Comparison of ENCODE assay signal across 2 cellular contexts in the genomic region with DNA sequence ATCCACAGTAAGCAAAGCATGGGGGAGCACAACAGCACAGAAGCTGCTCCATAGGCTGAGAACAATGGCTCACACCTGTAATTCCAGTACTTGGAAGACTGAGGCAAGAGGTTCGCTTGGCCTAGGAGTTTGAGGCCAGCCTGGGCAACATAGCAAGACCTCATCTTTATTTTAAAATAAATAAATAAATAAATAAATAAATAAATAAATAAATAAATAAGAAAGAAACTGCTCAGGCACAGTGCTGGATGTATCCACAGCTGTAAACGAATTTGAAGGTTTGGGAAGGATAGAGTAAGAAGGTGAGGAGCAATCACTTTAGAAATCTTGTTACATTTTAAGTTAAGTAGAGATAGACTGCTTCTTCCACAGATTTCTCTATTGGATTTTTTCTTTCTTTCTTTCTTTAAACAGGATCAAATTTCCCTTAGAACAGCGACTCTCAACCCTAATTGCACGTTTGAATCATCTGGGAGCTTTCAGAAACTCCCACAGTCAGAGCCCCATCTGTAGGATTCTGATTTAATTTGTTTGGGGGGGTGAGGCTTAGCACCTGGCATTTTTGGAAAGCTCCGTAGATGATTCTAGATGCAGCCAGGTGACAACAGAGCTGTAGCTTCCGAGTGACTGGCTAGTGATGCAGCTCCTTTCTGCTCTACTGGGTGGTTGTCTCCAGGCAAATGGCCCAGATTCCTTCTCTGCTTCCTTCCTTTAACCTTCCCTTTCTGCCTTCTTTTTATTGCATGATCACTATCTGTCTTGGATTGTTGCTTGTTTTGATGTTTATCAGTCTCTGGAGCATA.
TF ChIP-seq lines count a peak whose summit lies in the region.

No MANE protein-coding gene starts in this region.

TF ChIP-seq in H1, 55 proteins besides CTCF, POLR2A, EP300 and RAD21:
- no peak for TF ChIP-seq SIRT6 (IDR thresholded peaks at IDR 0.05; ENCODE audit: low read length)
- TF ChIP-seq, protein P1, sequence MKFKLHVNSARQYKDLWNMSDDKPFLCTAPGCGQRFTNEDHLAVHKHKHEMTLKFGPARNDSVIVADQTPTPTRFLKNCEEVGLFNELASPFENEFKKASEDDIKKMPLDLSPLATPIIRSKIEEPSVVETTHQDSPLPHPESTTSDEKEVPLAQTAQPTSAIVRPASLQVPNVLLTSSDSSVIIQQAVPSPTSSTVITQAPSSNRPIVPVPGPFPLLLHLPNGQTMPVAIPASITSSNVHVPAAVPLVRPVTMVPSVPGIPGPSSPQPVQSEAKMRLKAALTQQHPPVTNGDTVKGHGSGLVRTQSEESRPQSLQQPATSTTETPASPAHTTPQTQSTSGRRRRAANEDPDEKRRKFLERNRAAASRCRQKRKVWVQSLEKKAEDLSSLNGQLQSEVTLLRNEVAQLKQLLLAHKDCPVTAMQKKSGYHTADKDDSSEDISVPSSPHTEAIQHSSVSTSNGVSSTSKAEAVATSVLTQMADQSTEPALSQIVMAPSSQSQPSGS (IDR thresholded peaks at IDR 0.05; ENCODE audit: low read length) = no peak
TF ChIP-seq in H1: peak in this region for 0.

TF ChIP-seq in GM12891, 5 proteins besides CTCF, POLR2A, EP300 and RAD21:
- TF ChIP-seq TAF1 (IDR thresholded peaks at IDR 0.05; ENCODE audit: low read depth, low read length) (no peak), POLR2AphosphoS5 (IDR thresholded peaks at IDR 0.05; ENCODE audit: low read depth, low read length) (no peak), PAX5 (IDR thresholded peaks at IDR 0.05; ENCODE audit: insufficient read depth, low read length, severe bottlenecking) (no peak), POU2F2 (IDR thresholded peaks at IDR 0.05; ENCODE audit: low read depth, low read length) (no peak), SPI1 (IDR thresholded peaks at IDR 0.05; ENCODE audit: low read depth, low read length) (no peak)
TF ChIP-seq in GM12891: peak in this region for 0.
